8 cellular contexts compared by ENCODE assay signal in genomic region chr10:17409170-17409733, GRCh38. TPM values are rescaled to one million over a fixed set of nuclear protein-coding genes. Genes with fewer than 3 reads are reported as not detected.
DNase-seq lines count a peak whose midpoint lies in the region; ATAC-seq and TF ChIP-seq lines count a peak whose summit lies in the region.

No MANE protein-coding gene starts in this region.

- peaks cover 26 to 31% of the 10 kb centered on the region in 2 donors for H3K4me1 Mint-ChIP-seq in natural killer cell
- H3K4me1 Mint-ChIP-seq in natural killer cell treated with Interleukin-12 subunit alpha and Interleukin-12 subunit beta and Interleukin-15 and Interleukin-18, amount 100 ng/mL, for 72 hours (ENCODE audit: low read depth in 2 of 2), result peaks cover 0 to 11% of the 10 kb centered on the region in 2 donors

- DNase-seq in natural killer cell (no peak), Peyer's patch (no peak), epithelial cell of esophagus (ENCODE audit: low read depth) (peak; percentile 16), SK-N-DZ (ENCODE audit: low spot score) (no peak), prostate gland (ENCODE audit: low spot score) (no peak)
- DNase-seq in natural killer cell treated with Interleukin-12 subunit alpha and Interleukin-12 subunit beta and Interleukin-15 and Interleukin-18, amount 100 ng/mL, for 72 hours (ENCODE audit: low spot score), result no peak

- no peak for TF ChIP-seq CTCF in natural killer cell (IDR thresholded peaks at IDR 0.05)
- peak in 4 of 6 experiments; percentile 11 to 27 (median 21) for TF ChIP-seq CTCF in Peyer's patch (IDR thresholded peaks at IDR 0.05)
- TF ChIP-seq CTCF in epithelial cell of esophagus (IDR thresholded peaks at IDR 0.05; ENCODE audit: insufficient read depth, low read depth, low read length, missing control alignments), result peak; percentile 43
- peak in 1 of 4 experiments; percentile 16 for TF ChIP-seq CTCF in prostate gland (IDR thresholded peaks at IDR 0.05)

- H3K4me3 ChIP-seq in Peyer's patch (no peak overlapping the region), epithelial cell of esophagus (ENCODE audit: low read length) (no peak overlapping the region), prostate gland (no peak overlapping the region)

- WGBS in prostate gland, result 98% methylated on average over 5 of the region's 5 CpGs

- H3K4me1 ChIP-seq in Peyer's patch (no peaks in the 10 kb centered on the region), prostate gland (replicated peaks) (no peaks in the 10 kb centered on the region)

- H3K9me3 ChIP-seq in Peyer's patch (no peaks in the 10 kb centered on the region), prostate gland (no peaks in the 10 kb centered on the region)

- peak overlapping the region in 1 of 2 donors; percentile 79 for H3K27ac Mint-ChIP-seq in natural killer cell
- H3K27ac Mint-ChIP-seq in natural killer cell treated with Interleukin-12 subunit alpha and Interleukin-12 subunit beta and Interleukin-15 and Interleukin-18, amount 100 ng/mL, for 72 hours, result peak overlapping the region in 1 of 2 donors; percentile 66

- H3K4me3 Mint-ChIP-seq in natural killer cell, result no peak overlapping the region
- H3K4me3 Mint-ChIP-seq in natural killer cell treated with Interleukin-12 subunit alpha and Interleukin-12 subunit beta and Interleukin-15 and Interleukin-18, amount 100 ng/mL, for 72 hours, result no peak overlapping the region

- intact Hi-C loops in natural killer cell (cut with micrococcal nuclease), result loop anchor here (1.0 kb wide), 2 partner anchors 21 to 190 kb away; no protein-coding TSS in a partner anchor
- intact Hi-C loops in prostate gland (cut with DNase I), result no loop called here

- H3K27me3 Mint-ChIP-seq in natural killer cell (ENCODE audit: low read depth in 2 of 2), result no peaks in the 10 kb centered on the region
- no peaks in the 10 kb centered on the region for H3K27me3 Mint-ChIP-seq in natural killer cell treated with Interleukin-12 subunit alpha and Interleukin-12 subunit beta and Interleukin-15 and Interleukin-18, amount 100 ng/mL, for 72 hours

- H3K9me3 Mint-ChIP-seq in natural killer cell, result no peaks in the 10 kb centered on the region
- H3K9me3 Mint-ChIP-seq in natural killer cell treated with Interleukin-12 subunit alpha and Interleukin-12 subunit beta and Interleukin-15 and Interleukin-18, amount 100 ng/mL, for 72 hours, result no peaks in the 10 kb centered on the region

- peak; percentile 70 to 80 (median 75) for ATAC-seq in natural killer cell
- ATAC-seq in natural killer cell treated with Interleukin-12 subunit alpha and Interleukin-12 subunit beta and Interleukin-15 and Interleukin-18, amount 100 ng/mL, for 72 hours, result no peak
- no peak for ATAC-seq in HG03025 (IDR thresholded peaks at IDR 0.05; ENCODE audit: low FRiP score, unreplicated experiment)
- no peak for ATAC-seq in HG02588 (IDR thresholded peaks at IDR 0.05; ENCODE audit: unreplicated experiment)

- no peaks in the 10 kb centered on the region for H3K36me3 Mint-ChIP-seq in natural killer cell
- H3K36me3 Mint-ChIP-seq in natural killer cell treated with Interleukin-12 subunit alpha and Interleukin-12 subunit beta and Interleukin-15 and Interleukin-18, amount 100 ng/mL, for 72 hours, result no peaks in the 10 kb centered on the region

- H3K36me3 ChIP-seq in Peyer's patch (no peaks in the 10 kb centered on the region), prostate gland (no peaks in the 10 kb centered on the region)

- H3K27ac ChIP-seq in Peyer's patch (no peak overlapping the region), prostate gland (no peak overlapping the region)

- no peaks in the 10 kb centered on the region for H3K27me3 ChIP-seq in Peyer's patch
- no peaks in the 10 kb centered on the region for H3K27me3 ChIP-seq in prostate gland (replicated peaks; ENCODE audit: insufficient read depth)

- TF ChIP-seq POLR2A in Peyer's patch (IDR thresholded peaks at IDR 0.05) (no peak), prostate gland (IDR thresholded peaks at IDR 0.05) (no peak)

RNA-seq across cellular contexts. Expression of gene ST8SIA6, which starts 45.1 kb away (rescaled TPM):
- total RNA-seq in natural killer cell, result 10 to 100 TPM; 12.2 to 19.7 (median 12.5) TPM
- 1 to 10 TPM in 1 of 2 donors, under 1 TPM in 1; 0.19 to 1.5 TPM for total RNA-seq in natural killer cell treated with Interleukin-12 subunit alpha and Interleukin-12 subunit beta and Interleukin-15 and Interleukin-18, amount 100 ng/mL, for 72 hours
- not detected for total RNA-seq in Peyer's patch
- not detected in 2 replicates for polyA plus RNA-seq in SK-N-DZ (2014; cell fraction: cytosol; rRNA removed)
- not detected in 2 replicates for polyA plus RNA-seq in SK-N-DZ (2014; cell fraction: nucleus; rRNA removed)
- 1 to 10 TPM; 1.1 to 5.6 TPM for total RNA-seq in prostate gland

Comparison
In these comparisons a context has a peak if more than half of its experiments do, and no peak if none do; other contexts are left out.
1. ATAC-seq: peak in natural killer cell (3 of 3); none in natural killer cell treated with Interleukin-12 subunit alpha and Interleukin-12 subunit beta and Interleukin-15 and Interleukin-18, amount 100 ng/mL, for 72 hours (0 of 2), HG03025 (single experiment) and HG02588 (single experiment).